9 cellular contexts compared by ENCODE assay signal in the genomic region with DNA sequence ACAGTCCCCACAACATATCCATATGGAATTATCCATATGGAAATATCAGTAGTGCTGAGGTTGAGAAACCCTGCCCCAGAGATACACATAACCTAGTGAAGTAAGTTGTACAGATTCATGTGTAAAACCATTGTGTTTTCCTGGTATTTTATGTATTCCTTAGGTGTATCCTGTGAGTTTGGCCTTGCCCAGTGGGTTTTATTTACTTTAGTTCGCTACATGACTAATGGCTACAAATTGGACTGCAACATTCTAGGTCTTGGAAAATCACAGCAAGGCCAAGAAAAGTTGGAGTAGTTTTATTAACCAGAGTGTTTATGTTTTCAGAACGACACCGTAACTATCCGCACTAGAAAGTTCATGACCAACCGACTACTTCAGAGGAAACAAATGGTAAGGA. TPM values are rescaled to one million over a fixed set of nuclear protein-coding genes. Genes with fewer than 3 reads are reported as not detected.
A peak's percentile ranks its signal among the peaks of the same experiment; 100 is the strongest.
DNase-seq lines count a peak whose midpoint lies in the region; ATAC-seq and TF ChIP-seq lines count a peak whose summit lies in the region.
"Had no signal": no experiment of that assay in that cellular context is flagged by ENCODE, and none has a peak within 500 bp of the region (broad histone marks: within the 10 kb centered on the region; RNA-seq: fewer than 3 reads in every experiment).

No MANE protein-coding gene starts in this region.

- H3K9me3 ChIP-seq in ES-I3 (ENCODE audit: control insufficient read depth, insufficient read depth, low read length) (no peaks in the 10 kb centered on the region), Peyer's patch (no peaks in the 10 kb centered on the region)

- H3K27ac ChIP-seq in Peyer's patch (no peak overlapping the region), epithelial cell of prostate (peak overlapping the region; percentile 83), substantia nigra (ENCODE audit: low read depth, low read length, poor library complexity, severe bottlenecking) (no peak overlapping the region)

- H3K9me3 Mint-ChIP-seq in progenitor cell of endocrine pancreas (ENCODE audit: low read depth) = no peaks in the 10 kb centered on the region

- TF ChIP-seq POLR2A in Peyer's patch (IDR thresholded peaks at IDR 0.05) = no peak

- H3K4me3 Mint-ChIP-seq in progenitor cell of endocrine pancreas (ENCODE audit: low read depth) = peak overlapping the region; percentile 91

- no peaks in the 10 kb centered on the region for H3K27me3 ChIP-seq in Peyer's patch

- peak overlapping the region in 3 of 4 donors; percentile 80 to 97 (median 85) for H3K4me3 ChIP-seq in Peyer's patch

- H3K27ac Mint-ChIP-seq in progenitor cell of endocrine pancreas = no peak overlapping the region

- H3K9ac ChIP-seq in ES-I3 (ENCODE audit: low read depth, low read length) = peak overlapping the region; percentile 97

- peaks cover 25% of the 10 kb centered on the region for H3K36me3 Mint-ChIP-seq in progenitor cell of endocrine pancreas (ENCODE audit: insufficient read depth)

- no peak for DNase-seq in Peyer's patch
- DNase-seq in epithelial cell of prostate (ENCODE audit: low read depth, low spot score) = no peak
- no peak for DNase-seq in progenitor cell of endocrine pancreas (ENCODE audit: low spot score, unreplicated experiment)
- DNase-seq in AG08395 (ENCODE audit: low spot score) = no peak
- DNase-seq in substantia nigra (lab: John Stamatoyannopoulos, UW) = no peak
- DNase-seq: NCI-H345 had no signal

- peaks cover 31% of the 10 kb centered on the region for H3K4me1 Mint-ChIP-seq in progenitor cell of endocrine pancreas (ENCODE audit: low read depth)

- H3K27me3 Mint-ChIP-seq in progenitor cell of endocrine pancreas = no peaks in the 10 kb centered on the region

- no peak for ATAC-seq in GM18907 (IDR thresholded peaks at IDR 0.05; ENCODE audit: unreplicated experiment)
- no peak for ATAC-seq in HG02678 (IDR thresholded peaks at IDR 0.05; ENCODE audit: unreplicated experiment)

- no peak for TF ChIP-seq CTCF in Peyer's patch (IDR thresholded peaks at IDR 0.05)
- TF ChIP-seq CTCF in progenitor cell of endocrine pancreas (IDR thresholded peaks at IDR 0.05; ENCODE audit: unreplicated experiment) = no peak

- H3K4me1 ChIP-seq in ES-I3 (ENCODE audit: insufficient read depth, low read length) (peaks cover 49% of the 10 kb centered on the region), Peyer's patch (peaks cover 0 to 28% (median 5%) of the 10 kb centered on the region in 4 donors)

- peaks cover 51% of the 10 kb centered on the region for H3K36me3 ChIP-seq in ES-I3 (ENCODE audit: insufficient read depth, low read length)
- peaks cover 0 to 47% (median 0%) of the 10 kb centered on the region in 3 donors for H3K36me3 ChIP-seq in Peyer's patch

RNA-seq across cellular contexts. Expression of a gene that starts 1.4 kb away (rescaled TPM):
- 1,000 to 10,000 TPM in 3 of 4 donors, 100 to 1,000 TPM in 1; 999 to 2,177 (median 1,337) TPM for total RNA-seq in Peyer's patch
- total RNA-seq in progenitor cell of endocrine pancreas = 1,431 and 1,496 TPM in 2 replicates

RNA-seq across cellular contexts. Expression of a gene that starts 5.7 kb away (rescaled TPM):
- 10 to 100 TPM; 19.8 to 24.3 (median 22.2) TPM for total RNA-seq in Peyer's patch
- 26.7 and 27.5 TPM in 2 replicates for total RNA-seq in progenitor cell of endocrine pancreas
